20 cellular contexts compared by ENCODE assay signal in genomic region chr3:125611908-125612307, GRCh38.
"Had no signal": no experiment of that assay in that cellular context is flagged by ENCODE, and none has a peak within 500 bp of the region (broad histone marks: within the 10 kb centered on the region; RNA-seq: fewer than 3 reads in every experiment).

No MANE protein-coding gene starts in this region.

- ATAC-seq: activated CD4-positive, CD25-positive, alpha-beta regulatory T cell treated with anti-CD3 and anti-CD28 coated beads, Interleukin-2, amount 50 U/mL, for 24 hours; activated CD8-positive, alpha-beta T cell treated with anti-CD3 and anti-CD28 coated beads, Interleukin-2, amount 10 ng/mL, durations not matched to agents 7 days and 5 days; right lobe of liver; stimulated activated naive B cell treated with anti-CD40 and anti-IgM and Interleukin-4, amounts not matched to agents 10 μg/mL and 1 μg/mL and 100 μg/mL, for 72 hours had no signal

- H3K27me3 Mint-ChIP-seq: activated naive CD4-positive, alpha-beta T cell treated with anti-CD3 and anti-CD28 coated beads, Interleukin-2, amount 50 U/mL, for 24 hours had no signal

- H3K4me1 ChIP-seq: testis, uterus had no signal

- H3K36me3 Mint-ChIP-seq: activated naive CD4-positive, alpha-beta T cell treated with anti-CD3 and anti-CD28 coated beads, Interleukin-2, amount 50 U/mL, for 24 hours; brain; stimulated activated naive B cell treated with anti-CD40 and anti-IgM and Interleukin-4, amounts not matched to agents 10 μg/mL and 1 μg/mL and 100 μg/mL, for 72 hours had no signal

- H3K9me3 Mint-ChIP-seq: activated naive CD4-positive, alpha-beta T cell treated with anti-CD3 and anti-CD28 coated beads, Interleukin-2, amount 50 U/mL, for 24 hours; brain; dendritic cell treated with granulocyte-macrophage colony-stimulating factor and Interleukin-4, amounts not matched to agents 40 ng/mL and 50 ng/mL, for 4 days; stimulated activated naive B cell treated with anti-CD40 and anti-IgM and Interleukin-4, amounts not matched to agents 10 μg/mL and 1 μg/mL and 100 μg/mL, for 72 hours had no signal

- H3K4me3 ChIP-seq: right lobe of liver, testis, uterus had no signal

- H3K27ac ChIP-seq: right lobe of liver, testis, uterus had no signal

- H3K4me1 Mint-ChIP-seq: activated naive CD4-positive, alpha-beta T cell treated with anti-CD3 and anti-CD28 coated beads, Interleukin-2, amount 50 U/mL, for 24 hours had no signal

- H3K9me3 ChIP-seq: right lobe of liver, testis, uterus had no signal

- H3K27me3 ChIP-seq: right lobe of liver, testis, uterus had no signal

- H3K27ac Mint-ChIP-seq: activated CD8-positive, alpha-beta T cell treated with anti-CD3 and anti-CD28 coated beads, Interleukin-2, amount 10 ng/mL, durations not matched to agents 7 days and 5 days; activated naive CD4-positive, alpha-beta T cell treated with anti-CD3 and anti-CD28 coated beads, Interleukin-2, amount 50 U/mL, for 24 hours; dendritic cell treated with granulocyte-macrophage colony-stimulating factor and Interleukin-4, amounts not matched to agents 40 ng/mL and 50 ng/mL, for 4 days; stimulated activated naive B cell treated with anti-CD40 and anti-IgM and Interleukin-4, amounts not matched to agents 10 μg/mL and 1 μg/mL and 100 μg/mL, for 72 hours had no signal

- H3K36me3 ChIP-seq: right lobe of liver, uterus had no signal

- H3K4me3 Mint-ChIP-seq: activated CD8-positive, alpha-beta T cell treated with anti-CD3 and anti-CD28 coated beads, Interleukin-2, amount 10 ng/mL, durations not matched to agents 7 days and 5 days; activated naive CD4-positive, alpha-beta T cell treated with anti-CD3 and anti-CD28 coated beads, Interleukin-2, amount 50 U/mL, for 24 hours; brain; dendritic cell treated with granulocyte-macrophage colony-stimulating factor and Interleukin-4, amounts not matched to agents 40 ng/mL and 50 ng/mL, for 4 days; stimulated activated naive B cell treated with anti-CD40 and anti-IgM and Interleukin-4, amounts not matched to agents 10 μg/mL and 1 μg/mL and 100 μg/mL, for 72 hours had no signal

- DNase-seq: activated CD4-positive, alpha-beta T cell treated with anti-CD3 and anti-CD28 coated beads, Interleukin-2, amount 50 U/mL, for 1 hour; activated CD8-positive, alpha-beta T cell treated with anti-CD3 and anti-CD28 coated beads, Interleukin-2, amount 10 ng/mL, durations not matched to agents 7 days and 5 days; activated gamma-delta T cell treated with Interleukin-2 at 50 U/mL for 16 hours; activated T-cell treated with anti-CD3 and anti-CD28 coated beads, Interleukin-2, amount 50 U/mL, for 1 hour; aorta; effector CD4-positive, alpha-beta T cell; erythroblast; foreskin fibroblast; nucleus accumbens; right lobe of liver; stimulated activated CD4-positive, alpha-beta T cell treated with anti-CD3 and anti-CD28 coated beads, Interleukin-2, amount 100 ng/mL, for 48 hours; stimulated activated CD8-positive, alpha-beta memory T cell treated with anti-CD3 and anti-CD28 coated beads, Interleukin-4, amount 100 ng/mL, for 48 hours; stimulated activated naive B cell treated with anti-CD40 and anti-IgM and Interleukin-4, amounts not matched to agents 10 μg/mL and 1 μg/mL and 100 μg/mL, for 72 hours; testis; trophoblast cell; uterus had no signal
